Comparison of ENCODE assay signal across 8 cellular contexts in genomic region chr7:99393363-99394187, GRCh38. TPM values are rescaled to one million over a fixed set of nuclear protein-coding genes. Genes with fewer than 3 reads are reported as not detected.
DNase-seq lines count a peak whose midpoint lies in the region; ATAC-seq lines count a peak whose summit lies in the region.

No MANE protein-coding gene starts in this region.

- H2BK5ac ChIP-seq in mesenchymal stem cell (ENCODE audit: low read depth, low read length, poor library complexity, severe bottlenecking): no peak overlapping the region

- H3K27me3 ChIP-seq in mesenchymal stem cell (ENCODE audit: control insufficient read depth in 1 of 2, insufficient read depth in 1 of 2, low read length in 2 of 2): no peaks in the 10 kb centered on the region

- peaks cover 24% of the 10 kb centered on the region for H3K79me1 ChIP-seq in mesenchymal stem cell (replicated peaks; ENCODE audit: low read length, poor library complexity, severe bottlenecking)

- no peak overlapping the region for H2AK5ac ChIP-seq in mesenchymal stem cell (ENCODE audit: low read length, severe bottlenecking)

- H3K4me2 ChIP-seq in mesenchymal stem cell (ENCODE audit: low read length, poor library complexity, severe bottlenecking): peak overlapping the region; percentile 76

- H3K4me3 ChIP-seq in mesenchymal stem cell (ENCODE audit: insufficient read depth in 1 of 2, low read depth in 1 of 2, low read length in 2 of 2): peak overlapping the region; percentile 18 to 52

- peak overlapping the region; percentile 26 for H3K27ac ChIP-seq in caudate nucleus (ENCODE audit: low read depth, low read length)
- H3K27ac ChIP-seq in mesenchymal stem cell (ENCODE audit: low read length, poor library complexity, severe bottlenecking): no peak overlapping the region

- H3K9me3 ChIP-seq in mesenchymal stem cell (ENCODE audit: control insufficient read depth, low read length): no peaks in the 10 kb centered on the region

- WGBS in mesenchymal stem cell: 46% methylated on average over 23 of the region's 30 CpGs

- H3K4ac ChIP-seq in mesenchymal stem cell (ENCODE audit: low read depth in 1 of 2, low read length in 2 of 2): peak overlapping the region in 1 of 2 experiments; percentile 5

- peak overlapping the region; percentile 19 for H4K8ac ChIP-seq in mesenchymal stem cell (ENCODE audit: low read length)

- no peak overlapping the region for H2BK12ac ChIP-seq in mesenchymal stem cell (ENCODE audit: low read length in 2 of 2)

- H3K9ac ChIP-seq in mesenchymal stem cell (ENCODE audit: low read length): peak overlapping the region; percentile 29

- H2BK15ac ChIP-seq in mesenchymal stem cell (ENCODE audit: low read depth, poor library complexity, severe bottlenecking): no peak overlapping the region

- peaks cover 21% of the 10 kb centered on the region for H3K4me1 ChIP-seq in mesenchymal stem cell (ENCODE audit: control insufficient read depth, insufficient read depth, low read depth, low read length)

- no peak overlapping the region for H4K91ac ChIP-seq in mesenchymal stem cell (ENCODE audit: low read length)

- peak overlapping the region in 1 of 2 experiments; percentile 71 for H3K18ac ChIP-seq in mesenchymal stem cell (ENCODE audit: low read depth in 1 of 2, low read length in 2 of 2)

- peaks cover 85 to 87% of the 10 kb centered on the region in 2 experiments for H3K36me3 ChIP-seq in mesenchymal stem cell (ENCODE audit: control insufficient read depth in 1 of 2, insufficient read depth in 2 of 2, low read depth in 1 of 2, low read length in 2 of 2)

- H2AFZ ChIP-seq in mesenchymal stem cell (ENCODE audit: low read depth, low read length): peak overlapping the region; percentile 18

- H3K23ac ChIP-seq in mesenchymal stem cell (ENCODE audit: low read length in 2 of 2): no peak overlapping the region

- ATAC-seq in GM21825 (IDR thresholded peaks at IDR 0.05; ENCODE audit: unreplicated experiment) (no peak), HG03159 (IDR thresholded peaks at IDR 0.05; ENCODE audit: unreplicated experiment) (no peak)

- DNase-seq in DMS53 treated with DMSO at 0.1 percent for 48 hours (lab: John Stamatoyannopoulos, UW; ENCODE audit: unreplicated experiment) (peak; percentile 51), NCI-H2029 treated with DMSO at 0.1 percent for 48 hours (lab: John Stamatoyannopoulos, UW) (peak; percentile 40), caudate nucleus (lab: John Stamatoyannopoulos, UW) (peak in 10 of 61 donors; percentile 16 to 65 (median 48)), mesenchymal stem cell (no peak), D341Med (ENCODE audit: low spot score) (no peak), NAMALWA (ENCODE audit: low spot score) (no peak)

- H2BK120ac ChIP-seq in mesenchymal stem cell (ENCODE audit: low read depth, low read length): no peak overlapping the region

- no peak overlapping the region for H3K14ac ChIP-seq in mesenchymal stem cell (ENCODE audit: low read length in 2 of 2)

RNA-seq across cellular contexts. Expression of gene PDAP1, which starts 14.8 kb away (rescaled TPM):
- 109 TPM for polyA plus RNA-seq in mesenchymal stem cell (2013, experiment 1 of 2)
- polyA plus RNA-seq in mesenchymal stem cell (2013, experiment 2 of 2): 104 TPM

RNA-seq across cellular contexts. Expression of gene BUD31, which starts 15.2 kb away (rescaled TPM):
- 171 TPM for polyA plus RNA-seq in mesenchymal stem cell (2013, experiment 1 of 2)
- polyA plus RNA-seq in mesenchymal stem cell (2013, experiment 2 of 2): 175 TPM

RNA-seq across cellular contexts. Expression of gene ARPC1B, which starts 19.0 kb away (rescaled TPM):
- 211 TPM for polyA plus RNA-seq in mesenchymal stem cell (2013, experiment 1 of 2)
- 214 TPM for polyA plus RNA-seq in mesenchymal stem cell (2013, experiment 2 of 2)

RNA-seq across cellular contexts. Expression of gene PTCD1, which starts 45.0 kb away (rescaled TPM):
- 2.8 TPM for polyA plus RNA-seq in mesenchymal stem cell (2013, experiment 1 of 2)
- 2.4 TPM for polyA plus RNA-seq in mesenchymal stem cell (2013, experiment 2 of 2)

RNA-seq across cellular contexts. Expression of gene CPSF4, which starts 45.2 kb away (rescaled TPM):
- 26.1 TPM for polyA plus RNA-seq in mesenchymal stem cell (2013, experiment 1 of 2)
- 26.9 TPM for polyA plus RNA-seq in mesenchymal stem cell (2013, experiment 2 of 2)

Comparison
In these comparisons a context has a peak if more than half of its experiments do, and no peak if none do; other contexts are left out.
1. DNase-seq: peak in DMS53 treated with DMSO at 0.1 percent for 48 hours (single experiment) and NCI-H2029 treated with DMSO at 0.1 percent for 48 hours (single experiment); none in mesenchymal stem cell (single experiment), D341Med (single experiment) and NAMALWA (single experiment).